In the genomic region with DNA sequence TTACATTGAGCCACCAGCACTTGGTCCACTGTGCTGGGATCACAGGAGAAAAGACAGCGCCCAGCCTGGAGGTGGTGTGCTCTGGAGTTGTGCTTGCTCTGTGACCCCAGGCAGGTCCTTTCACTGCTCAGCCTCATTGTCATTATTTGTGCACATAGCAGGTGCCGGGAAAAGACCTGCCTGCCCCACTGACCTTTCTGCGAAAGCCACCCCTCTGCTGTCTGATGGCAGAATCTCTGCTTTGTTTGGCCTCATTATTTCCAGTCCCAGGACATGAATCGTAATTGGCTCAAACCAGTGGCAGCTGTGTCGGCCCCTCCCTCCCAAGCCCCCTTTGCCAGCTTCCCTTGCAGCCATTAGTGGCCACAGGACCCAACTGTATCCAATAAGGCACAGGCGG, we compare ENCODE assay signal across 14 cellular contexts.
A peak's percentile ranks its signal among the peaks of the same experiment; 100 is the strongest.
DNase-seq lines count a peak whose midpoint lies in the region; ATAC-seq lines count a peak whose summit lies in the region.
"Had no signal": no experiment of that assay in that cellular context is flagged by ENCODE, and none has a peak within 500 bp of the region (broad histone marks: within the 10 kb centered on the region; RNA-seq: fewer than 3 reads in every experiment).

No MANE protein-coding gene starts in this region.

- no peak for ATAC-seq in Right ventricle myocardium inferior
- ATAC-seq in stimulated activated effector memory CD8-positive, alpha-beta T cell treated with anti-CD3 and anti-CD28 coated beads, Interleukin-12 subunit alpha, Interleukin-12 subunit beta, amount 100 ng/mL, for 72 hours: no peak
- ATAC-seq: A549; CD8-positive, alpha-beta T cell had no signal

- no peaks in the 10 kb centered on the region for H3K9me3 Mint-ChIP-seq in stimulated activated effector memory CD8-positive, alpha-beta T cell treated with anti-CD3 and anti-CD28 coated beads, Interleukin-12 subunit alpha, Interleukin-12 subunit beta, amount 100 ng/mL, for 72 hours
- H3K9me3 Mint-ChIP-seq: CD4-positive, alpha-beta T cell; CD8-positive, alpha-beta T cell had no signal

- no peak overlapping the region for H3K27ac Mint-ChIP-seq in stimulated activated effector memory CD8-positive, alpha-beta T cell treated with anti-CD3 and anti-CD28 coated beads, Interleukin-12 subunit alpha, Interleukin-12 subunit beta, amount 100 ng/mL, for 72 hours
- H3K27ac Mint-ChIP-seq: B cell; CD4-positive, alpha-beta T cell; CD8-positive, alpha-beta T cell had no signal

- intact Hi-C loops in cardiac septum (cut with DNase I): no loop called here
- intact Hi-C loops in Right ventricle myocardium inferior (cut with DNase I): loop anchor here (5.0 kb wide), 1 partner anchor 386 kb away; no protein-coding TSS in a partner anchor

- H3K4me3 Mint-ChIP-seq in stimulated activated effector memory CD8-positive, alpha-beta T cell treated with anti-CD3 and anti-CD28 coated beads, Interleukin-12 subunit alpha, Interleukin-12 subunit beta, amount 100 ng/mL, for 72 hours: no peak overlapping the region
- H3K4me3 Mint-ChIP-seq: B cell; CD4-positive, alpha-beta T cell; CD8-positive, alpha-beta T cell had no signal

- peaks cover 9% of the 10 kb centered on the region for H3K36me3 Mint-ChIP-seq in stimulated activated effector memory CD8-positive, alpha-beta T cell treated with anti-CD3 and anti-CD28 coated beads, Interleukin-12 subunit alpha, Interleukin-12 subunit beta, amount 100 ng/mL, for 72 hours
- H3K36me3 Mint-ChIP-seq: CD8-positive, alpha-beta T cell had no signal

- peaks cover 30% of the 10 kb centered on the region for H3K4me1 Mint-ChIP-seq in stimulated activated effector memory CD8-positive, alpha-beta T cell treated with anti-CD3 and anti-CD28 coated beads, Interleukin-12 subunit alpha, Interleukin-12 subunit beta, amount 100 ng/mL, for 72 hours

- DNase-seq in NCI-H146 (lab: John Stamatoyannopoulos, UW) (peak; percentile 60), NCI-H146 treated with DMSO at 0.1 percent for 48 hours (lab: John Stamatoyannopoulos, UW; ENCODE audit: unreplicated experiment) (no peak), cardiac septum (ENCODE audit: low spot score) (peak; percentile 62), Right ventricle myocardium inferior (ENCODE audit: missing footprints) (no peak)
- DNase-seq in stimulated activated effector memory CD8-positive, alpha-beta T cell treated with anti-CD3 and anti-CD28 coated beads, Interleukin-12 subunit alpha, Interleukin-12 subunit beta, amount 100 ng/mL, for 72 hours (ENCODE audit: low spot score in 2 of 2): no peak
- DNase-seq: AML-193; Caco-2; Calu3; CD4-positive, alpha-beta T cell; CD8-positive, alpha-beta T cell; DMS79 treated with DMSO at 0.1 percent for 48 hours; GF-D8 had no signal

Comparison
In these comparisons a context has a peak if more than half of its experiments do, and no peak if none do; other contexts are left out.
1. DNase-seq: peak in NCI-H146 (single experiment) and cardiac septum (single experiment); none in NCI-H146 treated with DMSO at 0.1 percent for 48 hours (single experiment), Right ventricle myocardium inferior (single experiment) and stimulated activated effector memory CD8-positive, alpha-beta T cell treated with anti-CD3 and anti-CD28 coated beads, Interleukin-12 subunit alpha, Interleukin-12 subunit beta, amount 100 ng/mL, for 72 hours (0 of 2).